ENCODE assay signal across 10 cellular contexts in genomic region chr11:13962562-13963168, GRCh38. TPM values are rescaled to one million over a fixed set of nuclear protein-coding genes. Genes with fewer than 3 reads are reported as not detected.
DNase-seq lines count a peak whose midpoint lies in the region; ATAC-seq and TF ChIP-seq lines count a peak whose summit lies in the region.
"Had no signal": no experiment of that assay in that cellular context is flagged by ENCODE, and none has a peak within 500 bp of the region (broad histone marks: within the 10 kb centered on the region; RNA-seq: fewer than 3 reads in every experiment).

Gene SPON1 (plus strand): TSS chr11:13962723. CDS start chr11:13962905, 182 bp downstream.

- no peaks in the 10 kb centered on the region for H3K36me3 Mint-ChIP-seq in type B pancreatic cell
- H3K36me3 Mint-ChIP-seq: natural killer cell had no signal

- TF ChIP-seq RAD21 in Ishikawa (IDR thresholded peaks at IDR 0.05; ENCODE audit: low read depth) (no peak), neural cell (conservative IDR thresholded peaks at IDR 0.05) (no peak)

- peak within 1 kb of the TSS; percentile 31 for H3K9ac ChIP-seq in neural cell (ENCODE audit: low read length)
- H3K9ac ChIP-seq: KMS-11 had no signal

- peaks cover 84% of the 10 kb centered on the region for H3K27me3 Mint-ChIP-seq in type B pancreatic cell

- no peaks in the 10 kb centered on the region for H3K79me2 ChIP-seq in neural cell (replicated peaks; ENCODE audit: insufficient read depth, low read length)

- no peaks in the 10 kb centered on the region for H3K36me3 ChIP-seq in neural cell (ENCODE audit: insufficient read depth, low read length)

- peak; percentile 32 for DNase-seq in activated T-cell treated with anti-CD3 and anti-CD28 coated beads for 1 hour (ENCODE audit: low read depth)
- DNase-seq in fibroblast of gingiva (ENCODE audit: low read depth): peak; percentile 38
- peak; percentile 77 for DNase-seq in type B pancreatic cell (ENCODE audit: extremely low spot score, unreplicated experiment)
- DNase-seq: natural killer cell had no signal

- TF ChIP-seq CTCF in neural cell (IDR thresholded peaks at IDR 0.05; ENCODE audit: poor library complexity, severe bottlenecking) (no peak), type B pancreatic cell (conservative IDR thresholded peaks at IDR 0.05) (no peak)

- H3K9me3 Mint-ChIP-seq in type B pancreatic cell: no peaks in the 10 kb centered on the region
- H3K9me3 Mint-ChIP-seq: natural killer cell had no signal

- H3K4me1 Mint-ChIP-seq in type B pancreatic cell (ENCODE audit: unreplicated experiment): peaks cover 14% of the 10 kb centered on the region

- peak within 1 kb of the TSS; percentile 76 for H3K4me3 ChIP-seq in neural cell (ENCODE audit: low read length)

- H2AFZ ChIP-seq in neural cell (ENCODE audit: low read depth, low read length): no peak within 1 kb of the TSS

- peaks cover 4% of the 10 kb centered on the region for H3F3A ChIP-seq in neural cell (ENCODE audit: insufficient read depth, low read length, poor library complexity, severe bottlenecking)

- TF ChIP-seq EP300 in Ishikawa (IDR thresholded peaks at IDR 0.05; ENCODE audit: borderline replicate concordance) (no peak), neural cell (conservative IDR thresholded peaks at IDR 0.05; ENCODE audit: poor library complexity, severe bottlenecking) (no peak)

- H3K27ac Mint-ChIP-seq in type B pancreatic cell: no peak within 1 kb of the TSS
- H3K27ac Mint-ChIP-seq: natural killer cell had no signal

- H3K4me2 ChIP-seq in neural cell (ENCODE audit: low read length): peak within 1 kb of the TSS; percentile 46
- H3K4me2 ChIP-seq: KMS-11 had no signal

- H3K9me3 ChIP-seq in neural cell (ENCODE audit: low read length): no peaks in the 10 kb centered on the region

- peak within 1 kb of the TSS; percentile 85 for H3K4me3 Mint-ChIP-seq in type B pancreatic cell
- H3K4me3 Mint-ChIP-seq: natural killer cell had no signal

- no peaks in the 10 kb centered on the region for H3K9me2 ChIP-seq in neural cell (ENCODE audit: insufficient read depth, low read length)

- H3K27ac ChIP-seq in neural cell (ENCODE audit: low read length): no peak within 1 kb of the TSS
- H3K27ac ChIP-seq: KMS-11 had no signal

- no peak for ATAC-seq in GM21717 (IDR thresholded peaks at IDR 0.05; ENCODE audit: unreplicated experiment)
- ATAC-seq in GM21423 (IDR thresholded peaks at IDR 0.05; ENCODE audit: unreplicated experiment): no peak
- no peak for ATAC-seq in HG03139 (IDR thresholded peaks at IDR 0.05; ENCODE audit: unreplicated experiment)

- H4K20me1 ChIP-seq in neural cell (ENCODE audit: insufficient read depth): no peaks in the 10 kb centered on the region

- H3K27me3 ChIP-seq in neural cell (ENCODE audit: insufficient read depth, low read depth, low read length): peaks cover 53% of the 10 kb centered on the region

TF ChIP-seq in Ishikawa, 13 proteins besides CTCF, POLR2A, EP300 and RAD21:
- TF ChIP-seq MAX (IDR thresholded peaks at IDR 0.05) (0 out of 2 replicates have a peak, but pooled peaks have one; percentile 28), TCF12 (IDR thresholded peaks at IDR 0.05; ENCODE audit: low read depth) (0 out of 2 replicates have a peak, but pooled peaks have one; percentile 10), TAF1 (IDR thresholded peaks at IDR 0.05; ENCODE audit: low read depth) (no peak; the same call in 1 of the 2 replicates), CREB1 (IDR thresholded peaks at IDR 0.05; ENCODE audit: low read depth) (no peak)

TF ChIP-seq in neural cell, 6 proteins besides CTCF, POLR2A, EP300 and RAD21:
- no peak for TF ChIP-seq EZH2 (IDR thresholded peaks at IDR 0.05; ENCODE audit: borderline replicate concordance, insufficient read depth, low read length, poor library complexity, severe bottlenecking)
- peak; percentile 26 for TF ChIP-seq MXI1 (conservative IDR thresholded peaks at IDR 0.05; ENCODE audit: poor library complexity, severe bottlenecking)
- TF ChIP-seq REST (IDR thresholded peaks at IDR 0.05; ENCODE audit: borderline replicate concordance): no peak
- TF ChIP-seq SMC3 (conservative IDR thresholded peaks at IDR 0.05; ENCODE audit: poor library complexity): peak; percentile 26
- no peak for TF ChIP-seq TAF1 (IDR thresholded peaks at IDR 0.05; ENCODE audit: low read depth)
- TF ChIP-seq POLR2AphosphoS5 (IDR thresholded peaks at IDR 0.05): peak; percentile 34

RNA-seq across cellular contexts. Expression of gene SPON1, which starts in this region (rescaled TPM):
- 0.66 and 0.74 TPM in 2 replicates for polyA plus RNA-seq in neural cell
- polyA minus RNA-seq in neural cell: 0.97 and 1.4 TPM in 2 replicates
- total RNA-seq in type B pancreatic cell (ENCODE audit: low replicate concordance): 14.8 and 31.7 TPM in 2 replicates
